In the genomic region with DNA sequence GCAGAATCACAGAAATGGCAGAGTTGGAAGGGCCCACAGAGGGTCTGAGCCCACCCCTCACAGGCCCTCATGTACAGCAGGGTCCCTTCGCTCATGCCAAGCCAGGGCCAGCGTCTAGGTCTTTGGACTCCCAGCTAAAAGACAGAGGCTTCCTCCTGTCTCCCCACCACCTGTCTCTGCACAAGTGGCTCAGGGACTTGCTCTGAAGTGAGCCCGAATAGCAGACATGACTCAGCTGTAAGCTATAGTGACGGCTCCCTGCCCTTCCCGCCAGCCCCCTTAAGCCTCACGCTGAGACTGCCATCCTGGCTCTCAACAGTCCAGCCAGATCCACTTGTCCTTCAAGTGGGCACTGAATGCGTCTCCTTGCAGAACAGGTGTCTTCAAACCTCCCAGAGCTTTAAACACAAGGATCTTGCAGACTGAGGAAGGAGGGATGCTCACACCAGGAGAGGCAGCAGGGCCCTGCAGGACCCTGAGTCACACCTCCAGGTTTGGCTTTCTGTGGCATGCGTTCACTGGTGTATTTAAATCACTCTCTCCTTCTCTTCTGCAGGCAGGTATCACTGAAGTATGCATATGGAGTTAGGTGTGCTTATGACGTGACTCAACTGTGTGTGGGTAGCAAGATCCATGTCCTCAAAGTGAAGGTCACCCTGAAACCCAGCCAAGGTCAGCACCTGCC, we compare ENCODE assay signal across 13 cellular contexts.
"Had no signal": no experiment of that assay in that cellular context is flagged by ENCODE, and none has a peak within 500 bp of the region (broad histone marks: within the 10 kb centered on the region; RNA-seq: fewer than 3 reads in every experiment).

No MANE protein-coding gene starts in this region.

- H3K4me3 Mint-ChIP-seq: activated B cell treated with CpG ODN at 0.5 μM for 24 hours; activated naive CD4-positive, alpha-beta T cell treated with anti-CD3 and anti-CD28 coated beads, Interleukin-2, amount 10 ng/mL, durations not matched to agents 7 days and 5 days; neural progenitor cell; T-helper 1 cell treated with Interleukin-12 subunit alpha and Interleukin-12 subunit beta and Interleukin-4 antibody, amounts not matched to agents 30 μg/mL and 1 μg/mL, for 36 hours had no signal

- H3K4me1 ChIP-seq: gastrocnemius medialis, right atrium auricular region, stomach had no signal

- H3K4me1 Mint-ChIP-seq: activated B cell treated with CpG ODN at 0.5 μM for 24 hours had no signal

- H3K9me3 Mint-ChIP-seq: activated B cell treated with CpG ODN at 0.5 μM for 24 hours, neural progenitor cell had no signal

- H3K9me3 ChIP-seq: gastrocnemius medialis, heart right ventricle, right atrium auricular region, stomach, thoracic aorta had no signal

- H3K4me3 ChIP-seq: cardiac muscle cell, gastrocnemius medialis, heart right ventricle, neural progenitor cell, right atrium auricular region, skin epidermis, stomach, thoracic aorta had no signal

- DNase-seq: activated B cell treated with CpG ODN at 0.5 μM for 24 hours; activated naive CD4-positive, alpha-beta T cell treated with anti-CD3 and anti-CD28 coated beads, Interleukin-2, amount 10 ng/mL, durations not matched to agents 7 days and 5 days; effector CD4-positive, alpha-beta T cell; gastrocnemius medialis; heart right ventricle; stimulated activated CD4-positive, alpha-beta T cell treated with anti-CD3 and anti-CD28 coated beads, Interleukin-4, amount 100 ng/mL, for 4 hours; stomach had no signal

- H3K27ac Mint-ChIP-seq: activated B cell treated with CpG ODN at 0.5 μM for 24 hours; activated naive CD4-positive, alpha-beta T cell treated with anti-CD3 and anti-CD28 coated beads, Interleukin-2, amount 10 ng/mL, durations not matched to agents 7 days and 5 days; neural progenitor cell; T-helper 1 cell treated with Interleukin-12 subunit alpha and Interleukin-12 subunit beta and Interleukin-4 antibody, amounts not matched to agents 30 μg/mL and 1 μg/mL, for 36 hours had no signal

- H3K27ac ChIP-seq: cardiac muscle cell, gastrocnemius medialis, heart right ventricle, neural progenitor cell, right atrium auricular region, stomach, thoracic aorta had no signal

- H3K36me3 ChIP-seq: cardiac muscle cell, gastrocnemius medialis, heart right ventricle, neural progenitor cell, right atrium auricular region, stomach, thoracic aorta had no signal

- ATAC-seq: gastrocnemius medialis, heart right ventricle had no signal

- H3K36me3 Mint-ChIP-seq: activated naive CD4-positive, alpha-beta T cell treated with anti-CD3 and anti-CD28 coated beads, Interleukin-2, amount 10 ng/mL, durations not matched to agents 7 days and 5 days; neural progenitor cell had no signal
